6 cellular contexts compared by ENCODE assay signal in the genomic region with DNA sequence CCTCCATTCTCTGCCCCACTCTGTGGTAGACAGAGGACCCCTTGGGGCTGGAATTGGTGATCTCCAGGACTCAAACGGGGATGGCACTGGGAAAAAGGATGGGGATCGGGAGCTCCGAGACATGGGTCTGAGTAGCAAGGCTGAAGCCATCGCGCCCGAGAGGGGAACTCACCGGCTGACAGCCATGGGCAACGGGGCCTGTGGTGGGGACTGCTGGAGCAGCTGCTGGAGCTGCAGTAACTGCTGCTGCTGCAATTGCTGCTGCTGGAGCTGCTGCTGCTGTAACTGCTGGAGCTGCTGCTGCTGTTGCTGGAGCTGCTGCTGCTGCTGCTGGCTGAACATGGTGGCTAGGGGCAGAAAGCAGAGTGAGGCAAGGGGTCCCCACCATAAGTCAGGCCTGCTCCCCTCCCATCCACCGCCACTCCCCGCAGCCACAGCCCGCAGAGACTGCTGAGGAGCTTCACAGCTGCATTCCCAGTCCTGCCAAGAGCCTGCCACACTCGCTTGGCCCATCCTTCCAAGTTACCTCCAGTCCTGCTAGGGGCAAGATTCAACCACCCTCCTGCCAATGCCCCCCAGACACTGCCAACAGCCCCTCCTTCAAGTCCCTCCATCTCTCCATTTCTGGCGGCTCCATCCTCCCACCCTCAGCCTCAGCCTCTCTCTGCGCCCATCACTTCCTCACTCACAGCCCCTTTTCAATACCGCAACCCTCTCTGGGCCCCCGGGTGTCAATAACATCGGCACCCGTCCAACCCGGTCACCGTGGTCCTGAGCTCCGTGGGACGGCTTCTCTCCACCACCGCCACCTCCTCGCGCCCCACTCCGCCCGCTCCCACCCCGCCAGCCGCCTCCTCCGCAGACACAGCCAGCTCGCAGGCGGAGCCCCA.
DNase-seq lines count a peak whose midpoint lies in the region; ATAC-seq and TF ChIP-seq lines count a peak whose summit lies in the region.

No MANE protein-coding gene starts in this region.

- H3K4me3 Mint-ChIP-seq in stimulated activated naive CD8-positive, alpha-beta T cell treated with anti-CD3 and anti-CD28 coated beads, Interleukin-15, amount 100 ng/mL, for 72 hours, result peak overlapping the region; percentile 94 to 96

- peak; percentile 64 for ATAC-seq in stimulated activated naive CD8-positive, alpha-beta T cell treated with anti-CD3 and anti-CD28 coated beads, Interleukin-15, amount 100 ng/mL, for 72 hours
- no peak for ATAC-seq in GM18519 (IDR thresholded peaks at IDR 0.05; ENCODE audit: low FRiP score, unreplicated experiment)

- peak overlapping the region; percentile 84 to 88 for H3K4me3 ChIP-seq in foreskin fibroblast (ENCODE audit: low read depth in 1 of 2, low read length in 2 of 2)

- peak overlapping the region; percentile 91 to 96 for H3K27ac Mint-ChIP-seq in stimulated activated naive CD8-positive, alpha-beta T cell treated with anti-CD3 and anti-CD28 coated beads, Interleukin-15, amount 100 ng/mL, for 72 hours

- H3K9me3 Mint-ChIP-seq in stimulated activated naive CD8-positive, alpha-beta T cell treated with anti-CD3 and anti-CD28 coated beads, Interleukin-15, amount 100 ng/mL, for 72 hours, result no peaks in the 10 kb centered on the region

- TF ChIP-seq CTCF in GM20000 (IDR thresholded peaks at IDR 0.05; ENCODE audit: extremely low read depth, missing control alignments) (no peak), foreskin fibroblast (IDR thresholded peaks at IDR 0.05; ENCODE audit: low read depth, low read length) (no peak)

- peaks cover 10% of the 10 kb centered on the region for H3K27me3 Mint-ChIP-seq in stimulated activated naive CD8-positive, alpha-beta T cell treated with anti-CD3 and anti-CD28 coated beads, Interleukin-15, amount 100 ng/mL, for 72 hours

- peak; percentile 52 for DNase-seq in GM20000 (ENCODE audit: low spot score)
- DNase-seq in NOMO-1 (lab: John Stamatoyannopoulos, UW; ENCODE audit: unreplicated experiment in 2 of 2), result peak; percentile 24 to 40
- peak in 1 of 2 donors; percentile 35 for DNase-seq in foreskin fibroblast
- peak in 1 of 2 donors; percentile 22 for DNase-seq in stimulated activated naive CD8-positive, alpha-beta T cell treated with anti-CD3 and anti-CD28 coated beads, Interleukin-15, amount 100 ng/mL, for 72 hours
- DNase-seq in NCI-H526 treated with DMSO at 0.1 percent for 48 hours (lab: John Stamatoyannopoulos, UW), result no peak

- peaks cover 65% of the 10 kb centered on the region for H3K4me1 Mint-ChIP-seq in stimulated activated naive CD8-positive, alpha-beta T cell treated with anti-CD3 and anti-CD28 coated beads, Interleukin-15, amount 100 ng/mL, for 72 hours
